In genomic region chr4:48634688-48635308, GRCh38 we compare ENCODE assay signal across 7 cellular contexts.
"Had no signal": no experiment of that assay in that cellular context is flagged by ENCODE, and none has a peak within 500 bp of the region (broad histone marks: within the 10 kb centered on the region; RNA-seq: fewer than 3 reads in every experiment).

No MANE protein-coding gene starts in this region.

- H3K4me3 ChIP-seq: esophagus muscularis mucosa, left lung, pancreas, tibial nerve, vagina had no signal

- H3K27ac ChIP-seq: esophagus muscularis mucosa, pancreas, vagina had no signal

- H3K27me3 ChIP-seq: esophagus muscularis mucosa, left lung, pancreas, tibial nerve, vagina had no signal

- H3K36me3 ChIP-seq: esophagus muscularis mucosa, left lung, pancreas, tibial nerve, vagina had no signal

- DNase-seq: activated gamma-delta T cell treated with Interleukin-2 at 50 U/mL for 16 hours, left lung, pancreas, T-helper 9 cell had no signal

- H3K9me3 ChIP-seq: esophagus muscularis mucosa, left lung, pancreas, tibial nerve, vagina had no signal

- ATAC-seq: left lung had no signal

- FAIRE-seq: pancreas had no signal
